Comparison of ENCODE assay signal across 22 cellular contexts in the genomic region with DNA sequence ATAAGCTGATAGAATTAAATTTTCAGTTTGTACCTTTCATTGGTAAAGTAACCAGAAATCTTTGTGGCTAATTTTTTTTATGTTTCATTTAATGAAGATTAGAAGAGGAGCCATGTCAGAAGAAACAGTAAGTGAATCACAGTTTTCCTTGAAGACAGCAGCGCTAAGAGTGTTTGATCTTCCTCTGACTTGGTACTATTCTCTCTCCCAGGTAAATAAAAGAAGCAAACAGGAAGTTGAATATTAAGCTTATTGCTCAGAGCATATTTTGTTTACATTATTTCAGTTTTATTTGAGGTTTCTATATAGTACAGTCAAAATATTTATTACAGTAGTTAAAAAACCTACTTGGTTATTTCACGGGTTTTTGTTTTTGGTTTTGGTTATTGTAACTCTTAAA.
"Had no signal": no experiment of that assay in that cellular context is flagged by ENCODE, and none has a peak within 500 bp of the region (broad histone marks: within the 10 kb centered on the region; RNA-seq: fewer than 3 reads in every experiment).

No MANE protein-coding gene starts in this region.

- H3K9me3 ChIP-seq: stomach, suprapubic skin had no signal

- H3K4me3 Mint-ChIP-seq: dendritic cell treated with granulocyte-macrophage colony-stimulating factor and Interleukin-4, amounts not matched to agents 40 ng/mL and 50 ng/mL, for 4 days; natural killer cell; stimulated activated memory B cell treated with anti-CD40 and anti-IgM and Interleukin-4, amounts not matched to agents 10 μg/mL and 1 μg/mL and 100 μg/mL, for 72 hours had no signal

- DNase-seq: activated CD4-positive, CD25-positive, alpha-beta regulatory T cell treated with anti-CD3 and anti-CD28 coated beads, Interleukin-2, amount 50 U/mL, for 72 hours; activated effector memory CD4-positive, alpha-beta T cell treated with Interleukin-2 at 50 U/mL for 16 hours; activated naive CD4-positive, alpha-beta T cell treated with anti-CD3 and anti-CD28 coated beads, Interleukin-2, amount 50 U/mL, for 16 hours; activated T-cell treated with anti-CD3 and anti-CD28 coated beads, Interleukin-2, amount 50 U/mL, for 48 hours; aorta; effector CD4-positive, alpha-beta T cell; hypothalamus; left ventricle myocardium superior; midbrain; natural killer cell; small intestine; stimulated activated CD4-positive, alpha-beta T cell treated with anti-CD3 and anti-CD28 coated beads, Interleukin-15, amount 100 ng/mL, for 24 hours; stomach had no signal

- H3K27me3 Mint-ChIP-seq: dendritic cell treated with granulocyte-macrophage colony-stimulating factor and Interleukin-4, amounts not matched to agents 40 ng/mL and 50 ng/mL, for 4 days; stimulated activated memory B cell treated with anti-CD40 and anti-IgM and Interleukin-4, amounts not matched to agents 10 μg/mL and 1 μg/mL and 100 μg/mL, for 72 hours had no signal

- H3K27ac Mint-ChIP-seq: brain; dendritic cell treated with granulocyte-macrophage colony-stimulating factor and Interleukin-4, amounts not matched to agents 40 ng/mL and 50 ng/mL, for 4 days; natural killer cell; stimulated activated memory B cell treated with anti-CD40 and anti-IgM and Interleukin-4, amounts not matched to agents 10 μg/mL and 1 μg/mL and 100 μg/mL, for 72 hours had no signal

- ATAC-seq: left ventricle myocardium superior; natural killer cell; sciatic nerve; stimulated activated memory B cell treated with anti-CD40 and anti-IgM and Interleukin-4, amounts not matched to agents 10 μg/mL and 1 μg/mL and 100 μg/mL, for 72 hours had no signal

- FAIRE-seq: frontal cortex, small intestine, urothelium cell line had no signal

- H3K27me3 ChIP-seq: esophagus muscularis mucosa, stomach, suprapubic skin, tibial nerve had no signal

- H3K27ac ChIP-seq: esophagus muscularis mucosa, stomach, suprapubic skin, tibial nerve had no signal

- H3K4me3 ChIP-seq: esophagus muscularis mucosa, stomach, suprapubic skin, tibial nerve had no signal
